ENCODE assay signal across 35 cellular contexts in genomic region chr11:62064221-62064620, GRCh38.
"Had no signal": no experiment of that assay in that cellular context is flagged by ENCODE, and none has a peak within 500 bp of the region (broad histone marks: within the 10 kb centered on the region; RNA-seq: fewer than 3 reads in every experiment).

No MANE protein-coding gene starts in this region.

- H3K4me1 ChIP-seq: adrenal gland, body of pancreas, breast epithelium had no signal

- DNase-seq: activated CD4-positive, alpha-beta memory T cell treated with anti-CD3 and anti-CD28 coated beads, Interleukin-2, amount 10 ng/mL, durations not matched to agents 7 days and 5 days; activated CD4-positive, alpha-beta T cell treated with anti-CD3 and anti-CD28 coated beads for 1 hour; activated CD4-positive, alpha-beta T cell treated with anti-CD3 and anti-CD28 coated beads for 36 hours; activated CD4-positive, alpha-beta T cell treated with anti-CD3 and anti-CD28 coated beads for 48 hours; activated CD4-positive, alpha-beta T cell treated with anti-CD3 and anti-CD28 coated beads, Interleukin-2, amount 10 ng/mL, durations not matched to agents 7 days and 5 days; activated CD4-positive, alpha-beta T cell treated with anti-CD3 and anti-CD28 coated beads, Interleukin-2, amount 50 U/mL, for 48 hours; activated CD4-positive, CD25-positive, alpha-beta regulatory T cell; activated CD8-positive, alpha-beta memory T cell treated with anti-CD3 and anti-CD28 coated beads for 24 hours; activated CD8-positive, alpha-beta memory T cell treated with anti-CD3 and anti-CD28 coated beads, Interleukin-2, amount 10 ng/mL, durations not matched to agents 7 days and 5 days; activated CD8-positive, alpha-beta memory T cell treated with anti-CD3 and anti-CD28 coated beads, Interleukin-2, amount 50 U/mL, for 48 hours; activated CD8-positive, alpha-beta T cell treated with anti-CD3 and anti-CD28 coated beads, Interleukin-2, amount 10 ng/mL, durations not matched to agents 7 days and 5 days; activated effector memory CD4-positive, alpha-beta T cell treated with anti-CD3 and anti-CD28 coated beads, Interleukin-2, amount 50 U/mL, for 16 hours; activated gamma-delta T cell treated with Interleukin-2 at 50 U/mL for 16 hours; activated naive CD4-positive, alpha-beta T cell; activated naive CD4-positive, alpha-beta T cell treated with anti-CD3 and anti-CD28 coated beads for 36 hours; activated naive CD4-positive, alpha-beta T cell treated with anti-CD3 and anti-CD28 coated beads, Interleukin-2, amount 50 U/mL, for 16 hours; activated naive CD8-positive, alpha-beta T cell treated with anti-CD3 and anti-CD28 coated beads for 36 hours; activated T-cell treated with anti-CD3 and anti-CD28 coated beads, Interleukin-2, amount 50 U/mL, for 1 hour; activated T-cell treated with anti-CD3 and anti-CD28 coated beads, Interleukin-2, amount 50 U/mL, for 4 hours; activated T-cell treated with anti-CD3 and anti-CD28 coated beads, Interleukin-2, amount 50 U/mL, for 72 hours; adrenal gland; amniotic stem cell; aorta; body of pancreas; brain microvascular endothelial cell; central memory CD4-positive, alpha-beta T cell; T-helper 1 cell; T-helper 2 cell; T-helper 9 cell had no signal

- H3K27ac ChIP-seq: adrenal gland, body of pancreas, brain microvascular endothelial cell, breast epithelium, VCaP had no signal

- ATAC-seq: activated CD4-positive, alpha-beta T cell treated with anti-CD3 and anti-CD28 coated beads for 36 hours; activated CD4-positive, CD25-positive, alpha-beta regulatory T cell treated with anti-CD3 and anti-CD28 coated beads, Interleukin-2, amount 50 U/mL, for 24 hours; activated CD8-positive, alpha-beta memory T cell treated with anti-CD3 and anti-CD28 coated beads, Interleukin-2, amount 10 ng/mL, durations not matched to agents 7 days and 5 days; activated CD8-positive, alpha-beta T cell treated with anti-CD3 and anti-CD28 coated beads, Interleukin-2, amount 10 ng/mL, durations not matched to agents 7 days and 5 days; activated naive CD4-positive, alpha-beta T cell treated with anti-CD3 and anti-CD28 coated beads, Interleukin-2, amount 50 U/mL, for 72 hours; activated T-cell treated with anti-CD3 and anti-CD28 coated beads, Interleukin-2, amount 50 U/mL, for 4 hours; activated T-cell treated with anti-CD3 and anti-CD28 coated beads, Interleukin-2, amount 50 U/mL, for 72 hours; activated T-helper 17 cell treated with anti-CD3 and anti-CD28 coated beads, Interleukin-2, amount 50 U/mL, for 72 hours; body of pancreas; WTC11 had no signal

- H3K9me3 ChIP-seq: adrenal gland, body of pancreas, breast epithelium had no signal

- H3K36me3 ChIP-seq: adrenal gland, brain microvascular endothelial cell, breast epithelium had no signal

- H3K4me3 ChIP-seq: adrenal gland, body of pancreas, breast epithelium had no signal

- H3K27me3 ChIP-seq: adrenal gland, body of pancreas, brain microvascular endothelial cell, breast epithelium had no signal
